ENCODE assay signal across 13 cellular contexts in genomic region chr5:92222449-92222848, GRCh38.
DNase-seq lines count a peak whose midpoint lies in the region; ATAC-seq and TF ChIP-seq lines count a peak whose summit lies in the region.
"Had no signal": no experiment of that assay in that cellular context is flagged by ENCODE, and none has a peak within 500 bp of the region (broad histone marks: within the 10 kb centered on the region; RNA-seq: fewer than 3 reads in every experiment).

No MANE protein-coding gene starts in this region.

- H2BK120ac ChIP-seq in neuronal stem cell (ENCODE audit: low read depth, low read length): no peak overlapping the region

- WGBS in neuronal stem cell (ENCODE audit: extremely low coverage in 2 of 2, insufficient read length in 2 of 2, insufficient replicate concordance in 1 of 2), 2 donors: no CpG with 5 or more reads among the region's 1 CpG

- H2BK5ac ChIP-seq in neuronal stem cell (ENCODE audit: low read length): no peak overlapping the region

- H2AK5ac ChIP-seq in neuronal stem cell (ENCODE audit: low read depth, low read length): no peak overlapping the region

- no peaks in the 10 kb centered on the region for H3K4me1 ChIP-seq in neuronal stem cell (ENCODE audit: control insufficient read depth in 2 of 2, insufficient read depth in 1 of 2, low read depth in 1 of 2, low read length in 2 of 2)
- H3K4me1 ChIP-seq: uterus had no signal

- H3K4ac ChIP-seq in neuronal stem cell (ENCODE audit: low read length): no peak overlapping the region

- no peak overlapping the region for H3K9ac ChIP-seq in neuronal stem cell (ENCODE audit: low read depth, low read length, poor library complexity)

- no peaks in the 10 kb centered on the region for H3K36me3 ChIP-seq in neuronal stem cell (replicated peaks in 1 of 2; ENCODE audit: control insufficient read depth in 2 of 2, insufficient read depth in 2 of 2, low read length in 2 of 2)
- H3K36me3 ChIP-seq: uterus had no signal

- no peak overlapping the region for H2BK12ac ChIP-seq in neuronal stem cell (ENCODE audit: low read length)

- peak; percentile 2 for DNase-seq in EH (ENCODE audit: low read depth)
- peak; percentile 2 for DNase-seq in astrocyte of the hippocampus (ENCODE audit: low read depth, low spot score)
- DNase-seq in neuronal stem cell (ENCODE audit: low spot score): no peak
- DNase-seq in GM03348 (ENCODE audit: low spot score): no peak
- DNase-seq in cerebellar nuclear complex (lab: John Stamatoyannopoulos, UW): no peak
- DNase-seq: activated CD4-positive, alpha-beta T cell treated with anti-CD3 and anti-CD28 coated beads for 48 hours; activated T-cell treated with anti-CD3 and anti-CD28 coated beads, Interleukin-2, amount 50 U/mL, for 24 hours; HCEC 1CT; MM.1S; stimulated activated naive CD8-positive, alpha-beta T cell treated with anti-CD3 and anti-CD28 coated beads, Interleukin-15, Interleukin-2, amounts not matched to agents 100 U/mL and 50 U/mL, for 24 hours; uterus had no signal

- H3K27ac ChIP-seq in neuronal stem cell (replicated peaks; ENCODE audit: low read length): no peak overlapping the region
- H3K27ac ChIP-seq: uterus had no signal

- H3K18ac ChIP-seq in neuronal stem cell (ENCODE audit: low read length): peak overlapping the region; percentile 3

- no peak overlapping the region for H3K23ac ChIP-seq in neuronal stem cell (ENCODE audit: low read depth, low read length, poor library complexity)

- H3K27me3 ChIP-seq in neuronal stem cell (ENCODE audit: control insufficient read depth in 3 of 3, insufficient read depth in 3 of 3, low read depth in 1 of 3, low read length in 3 of 3): no peaks in the 10 kb centered on the region
- H3K27me3 ChIP-seq: uterus had no signal

- no peak overlapping the region for H3K4me2 ChIP-seq in neuronal stem cell (ENCODE audit: insufficient read depth, low read length, poor library complexity, severe bottlenecking)

- H2AFZ ChIP-seq in neuronal stem cell (ENCODE audit: low read length): peak overlapping the region; percentile 61

- no peak overlapping the region for H4K8ac ChIP-seq in neuronal stem cell (ENCODE audit: low read depth, low read length)

- H3K79me1 ChIP-seq in neuronal stem cell (ENCODE audit: low read depth, low read length): no peaks in the 10 kb centered on the region

- H3K14ac ChIP-seq in neuronal stem cell (ENCODE audit: low read length): no peak overlapping the region

- H3K9me3 ChIP-seq in neuronal stem cell (replicated peaks in 1 of 2; ENCODE audit: control insufficient read depth in 2 of 2, insufficient read depth in 1 of 2, low read depth in 1 of 2, low read length in 2 of 2): peaks cover 4 to 12% of the 10 kb centered on the region in 2 donors
- H3K9me3 ChIP-seq: uterus had no signal

- H4K91ac ChIP-seq in neuronal stem cell (ENCODE audit: low read depth, low read length, poor library complexity): no peak overlapping the region

- ATAC-seq in GM18909 (IDR thresholded peaks at IDR 0.05; ENCODE audit: poor library complexity, unreplicated experiment): no peak
- ATAC-seq: stimulated activated naive CD8-positive, alpha-beta T cell treated with anti-CD3 and anti-CD28 coated beads, Interleukin-15, Interleukin-2, amounts not matched to agents 100 U/mL and 50 U/mL, for 24 hours had no signal

- H3K4me3 ChIP-seq in neuronal stem cell (ENCODE audit: low read length in 2 of 2): no peak overlapping the region
- H3K4me3 ChIP-seq: uterus had no signal

- H2BK15ac ChIP-seq in neuronal stem cell (ENCODE audit: low read length): no peak overlapping the region

- no peak for TF ChIP-seq EP300 in Ishikawa (IDR thresholded peaks at IDR 0.05; ENCODE audit: borderline replicate concordance)

- peak; percentile 49 for TF ChIP-seq RAD21 in Ishikawa (IDR thresholded peaks at IDR 0.05; ENCODE audit: low read depth)

TF ChIP-seq in Ishikawa, 13 proteins besides CTCF, POLR2A, EP300 and RAD21:
- no peak for TF ChIP-seq REST (IDR thresholded peaks at IDR 0.05; ENCODE audit: low read depth)
- no peak for TF ChIP-seq NFIC (IDR thresholded peaks at IDR 0.05)

Comparison
In these comparisons a context has a peak if more than half of its experiments do, and no peak if none do; other contexts are left out.
1. DNase-seq: peak in EH (single experiment) and astrocyte of the hippocampus (single experiment); none in neuronal stem cell (single experiment), GM03348 (single experiment) and cerebellar nuclear complex (0 of 2).